8 cellular contexts compared by ENCODE assay signal in genomic region chrX:16826207-16826606, GRCh38. TPM values are rescaled to one million over a fixed set of nuclear protein-coding genes. Genes with fewer than 3 reads are reported as not detected.
DNase-seq lines count a peak whose midpoint lies in the region; ATAC-seq, FAIRE-seq and TF ChIP-seq lines count a peak whose summit lies in the region.

No MANE protein-coding gene starts in this region.

- H4K20me1 ChIP-seq in astrocyte (ENCODE audit: insufficient read depth, low read length), result no peaks in the 10 kb centered on the region

- no peaks in the 10 kb centered on the region for H3K36me3 Mint-ChIP-seq in astrocyte (ENCODE audit: low read depth, unreplicated experiment)

- H3K9ac ChIP-seq in astrocyte (ENCODE audit: low read length), result no peak overlapping the region

- TF ChIP-seq CTCF in astrocyte (IDR thresholded peaks at IDR 0.05; ENCODE audit: insufficient read depth, low read depth, low read length), result peak; percentile 45
- TF ChIP-seq CTCF in kidney epithelial cell (IDR thresholded peaks at IDR 0.05; ENCODE audit: insufficient read depth, low read length, poor library complexity, severe bottlenecking), result peak; percentile 40
- peak; percentile 49 to 63 (median 58) for TF ChIP-seq CTCF in uterus (IDR thresholded peaks at IDR 0.05)

- FAIRE-seq in astrocyte (lab: Jason Lieb, UNC), result peak; percentile 99

- H3K27me3 ChIP-seq in astrocyte (ENCODE audit: insufficient read depth, low read length) (no peaks in the 10 kb centered on the region), kidney epithelial cell (ENCODE audit: control insufficient read depth, insufficient read depth, low read length) (no peaks in the 10 kb centered on the region), uterus (no peaks in the 10 kb centered on the region)

- H3K27ac Mint-ChIP-seq in astrocyte (ENCODE audit: unreplicated experiment), result peak overlapping the region; percentile 86

- DNase-seq in AG20443 (ENCODE audit: low spot score) (peak; percentile 18), GM04504 (ENCODE audit: low read depth) (peak; percentile 27), NCI-H1417 (lab: John Stamatoyannopoulos, UW) (peak; percentile 18 to 71 (median 22)), astrocyte (ENCODE audit: low read depth) (peak; percentile 49), kidney epithelial cell (ENCODE audit: low read depth) (no peak), uterus (no peak)

- H3K36me3 ChIP-seq in astrocyte (ENCODE audit: insufficient read depth, low read length) (no peaks in the 10 kb centered on the region), kidney epithelial cell (ENCODE audit: control insufficient read depth, insufficient read depth, low read length) (no peaks in the 10 kb centered on the region), uterus (no peaks in the 10 kb centered on the region)

- H3K79me2 ChIP-seq in astrocyte (ENCODE audit: insufficient read depth, low read length), result no peaks in the 10 kb centered on the region

- H3K4me2 ChIP-seq in astrocyte (ENCODE audit: low read length), result no peak overlapping the region

- H3K27ac ChIP-seq in astrocyte (ENCODE audit: low read depth, low read length) (no peak overlapping the region), uterus (no peak overlapping the region)

- H3K4me1 ChIP-seq in astrocyte (ENCODE audit: insufficient read depth, low read length), result peaks cover 24% of the 10 kb centered on the region
- H3K4me1 ChIP-seq in uterus, result no peaks in the 10 kb centered on the region

- intact Hi-C loops in uterus (cut with DNase I; ENCODE audit: low total_unique reads), result no loop called here

- H3K9me3 ChIP-seq in astrocyte (ENCODE audit: insufficient read depth, low read depth, low read length) (no peaks in the 10 kb centered on the region), uterus (no peaks in the 10 kb centered on the region)

- no peak overlapping the region for H3K4me3 ChIP-seq in astrocyte (ENCODE audit: insufficient read depth, low read depth, low read length)
- H3K4me3 ChIP-seq in kidney epithelial cell (ENCODE audit: low read depth, low read length), result no peak overlapping the region
- no peak overlapping the region for H3K4me3 ChIP-seq in uterus

- H3K27me3 Mint-ChIP-seq in astrocyte (ENCODE audit: low read depth, unreplicated experiment), result no peaks in the 10 kb centered on the region

- H3K4me3 Mint-ChIP-seq in astrocyte (ENCODE audit: unreplicated experiment), result no peak overlapping the region

- H2AFZ ChIP-seq in astrocyte (ENCODE audit: low read depth, low read length), result no peak overlapping the region

- ATAC-seq in GM21381 (IDR thresholded peaks at IDR 0.05; ENCODE audit: unreplicated experiment) (no peak), HG03196 (IDR thresholded peaks at IDR 0.05; ENCODE audit: unreplicated experiment) (no peak)

- no peak for TF ChIP-seq POLR2A in uterus (IDR thresholded peaks at IDR 0.05)

- H3K9me3 Mint-ChIP-seq in astrocyte (ENCODE audit: unreplicated experiment), result no peaks in the 10 kb centered on the region

- peaks cover 17% of the 10 kb centered on the region for H3K4me1 Mint-ChIP-seq in astrocyte (ENCODE audit: low read depth, unreplicated experiment)

RNA-seq across cellular contexts. Expression of gene TXLNG, which starts 39.9 kb away (rescaled TPM):
- total RNA-seq in astrocyte (8.1 and 9.8 TPM in 2 replicates), kidney epithelial cell (10.5 and 10.9 TPM in 2 replicates), uterus (10 to 100 TPM; 11.8 to 18.9 (median 13.1) TPM)

RNA-seq across cellular contexts. Expression of gene RBBP7, which starts 44.0 kb away (rescaled TPM):
- total RNA-seq in astrocyte, result 77.6 and 86.1 TPM in 2 replicates
- 77.4 and 80.6 TPM in 2 replicates for total RNA-seq in kidney epithelial cell
- 100 to 1,000 TPM in 3 of 4 donors, 10 to 100 TPM in 1; 60.0 to 154 (median 125) TPM for total RNA-seq in uterus

Comparison
In these comparisons a context has a peak if more than half of its experiments do, and no peak if none do; other contexts are left out.
1. DNase-seq: peak in AG20443 (single experiment), GM04504 (single experiment), NCI-H1417 (3 of 3) and astrocyte (single experiment); none in kidney epithelial cell (single experiment) and uterus (0 of 2).
2. Peak in every context shown above with its lines, with median percentiles within 50 percentile points of each other: CTCF ChIP-seq.